Comparison of ENCODE assay signal across 1 cellular context in genomic region chr6:149147939-149148718, GRCh38.
TF ChIP-seq lines count a peak whose summit lies in the region.

No MANE protein-coding gene starts in this region.

TF ChIP-seq in K562, 482 proteins besides CTCF, POLR2A, EP300 and RAD21 (continued from another document):
- TF ChIP-seq HBP1 (CRISPR knock-in tag; IDR thresholded peaks at IDR 0.05) (no peak), CTCFL (IDR thresholded peaks at IDR 0.05; ENCODE audit: borderline replicate concordance, insufficient read depth, low read depth, low read length, poor library complexity, severe bottlenecking) (no peak), RCOR1 (IDR thresholded peaks at IDR 0.05; ENCODE audit: borderline replicate concordance in 1 of 2, low read depth in 2 of 2, low read length in 2 of 2) (peak in 1 of 2 experiments; percentile 54; a peak in 1 of 4 replicates), LEF1 (IDR thresholded peaks at IDR 0.05) (0 out of 2 replicates have a peak, but pooled peaks have one; percentile 37), NR4A1 (CRISPR knock-in tag; IDR thresholded peaks at IDR 0.05) (no peak), NR4A1 (tag; IDR thresholded peaks at IDR 0.05) (no peak), MECOM (CRISPR knock-in tag; IDR thresholded peaks at IDR 0.05) (peak; percentile 68; the same call in 1 of the 2 replicates), MBD2 (IDR thresholded peaks at IDR 0.05; ENCODE audit: borderline replicate concordance, low read depth) (no peak), THAP7 (CRISPR knock-in tag; IDR thresholded peaks at IDR 0.05) (no peak), ZNF232 (CRISPR knock-in tag; IDR thresholded peaks at IDR 0.05) (no peak), AFF1 (IDR thresholded peaks at IDR 0.05; ENCODE audit: low read depth in 1 of 2, partially characterized antibody in 2 of 2) (no peak), FOXJ2 (tag; IDR thresholded peaks at IDR 0.05) (peak; percentile 67), ZNF77 (CRISPR knock-in tag; IDR thresholded peaks at IDR 0.05) (no peak), TCF7L2 (IDR thresholded peaks at IDR 0.05; ENCODE audit: low read depth, low read length) (no peak), RREB1 (CRISPR knock-in tag; IDR thresholded peaks at IDR 0.05) (0 out of 2 replicates have a peak, but pooled peaks have one; percentile 79), XRCC3 (IDR thresholded peaks at IDR 0.05) (no peak), KDM1A (IDR thresholded peaks at IDR 0.05) (peak in 1 of 2 experiments; percentile 53; a peak in 1 of 4 replicates)
TF ChIP-seq in K562: peak in this region for 23.
